In genomic region chr15:38941399-38941953, GRCh38 we compare ENCODE assay signal across 1 cellular context.
TF ChIP-seq lines count a peak whose summit lies in the region.

No MANE protein-coding gene starts in this region.

TF ChIP-seq in H1, 55 proteins besides CTCF, POLR2A, EP300 and RAD21:
- TF ChIP-seq POLR2AphosphoS5 (IDR thresholded peaks at IDR 0.05; ENCODE audit: low read depth, low read length) (no peak), CTBP2 (IDR thresholded peaks at IDR 0.05; ENCODE audit: borderline replicate concordance, insufficient read depth, insufficient read length, low read length) (no peak), SIRT6 (IDR thresholded peaks at IDR 0.05; ENCODE audit: low read length) (no peak), KDM1A (IDR thresholded peaks at IDR 0.05; ENCODE audit: borderline replicate concordance, low read length) (no peak), TAF1 (IDR thresholded peaks at IDR 0.05; ENCODE audit: low read depth, low read length) (no peak)
